1 cellular context compared by ENCODE assay signal in the genomic region with DNA sequence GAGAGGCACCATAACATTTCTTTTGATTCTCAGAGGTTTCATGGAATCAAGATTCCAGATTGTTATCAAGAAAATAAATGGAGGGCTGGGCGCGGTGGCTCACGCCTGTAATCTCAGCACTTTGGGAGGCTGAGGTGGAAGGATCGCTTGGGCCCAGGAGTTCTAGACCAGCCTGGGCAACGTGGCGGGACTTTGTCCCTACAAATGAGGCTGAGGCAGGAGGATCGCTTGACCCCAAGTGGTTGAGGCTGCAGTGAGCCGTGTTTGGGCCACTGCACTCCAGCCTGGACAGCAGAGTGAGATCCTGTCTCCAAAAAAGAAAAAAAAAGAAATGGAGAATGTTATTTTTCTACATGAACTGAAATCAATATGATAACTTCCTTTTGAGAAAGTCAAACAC.
TF ChIP-seq lines count a peak whose summit lies in the region.

No MANE protein-coding gene starts in this region.

TF ChIP-seq in endothelial cell of umbilical vein, 7 proteins besides CTCF, POLR2A, EP300 and RAD21 (continued from another document):
- TF ChIP-seq FOS (IDR thresholded peaks at IDR 0.05; ENCODE audit: borderline replicate concordance, insufficient read depth, low read length) (no peak), MYC (IDR thresholded peaks at IDR 0.05; ENCODE audit: low read depth, low read length) (no peak)
